In genomic region chr10:114252883-114253282, GRCh38 we compare ENCODE assay signal across 18 cellular contexts. TPM values are rescaled to one million over a fixed set of nuclear protein-coding genes. Genes with fewer than 3 reads are reported as not detected.
"Had no signal": no experiment of that assay in that cellular context is flagged by ENCODE, and none has a peak within 500 bp of the region (broad histone marks: within the 10 kb centered on the region; RNA-seq: fewer than 3 reads in every experiment).

No MANE protein-coding gene starts in this region.

- H3K27ac Mint-ChIP-seq: memory B cell had no signal

- H3K4me3 Mint-ChIP-seq: immature natural killer cell; memory B cell; natural killer cell treated with Interleukin-12 subunit alpha and Interleukin-12 subunit beta and Interleukin-15 and Interleukin-18, amount 100 ng/mL, for 72 hours; neural progenitor cell had no signal

- H3K9me3 Mint-ChIP-seq: immature natural killer cell; natural killer cell treated with Interleukin-12 subunit alpha and Interleukin-12 subunit beta and Interleukin-15 and Interleukin-18, amount 100 ng/mL, for 72 hours had no signal

- H3K4me1 Mint-ChIP-seq: memory B cell had no signal

- H3K36me3 Mint-ChIP-seq: immature natural killer cell; natural killer cell treated with Interleukin-12 subunit alpha and Interleukin-12 subunit beta and Interleukin-15 and Interleukin-18, amount 100 ng/mL, for 72 hours; neural progenitor cell had no signal

- ATAC-seq: left lung; lower lobe of right lung; natural killer cell treated with Interleukin-12 subunit alpha and Interleukin-12 subunit beta and Interleukin-15 and Interleukin-18, amount 100 ng/mL, for 72 hours had no signal

- DNase-seq: dermis blood vessel endothelial cell; esophagus squamous epithelium; foreskin fibroblast; immature natural killer cell; left lung; lower lobe of right lung; midbrain; nucleus accumbens; ovary; stimulated activated CD4-positive, alpha-beta T cell treated with anti-CD3 and anti-CD28 coated beads, Interleukin-2, amount 100 ng/mL, for 48 hours; stimulated activated naive CD4-positive, alpha-beta T cell treated with Interleukin-2 at 50 U/mL for 16 hours; upper lobe of left lung; uterus had no signal

RNA-seq across cellular contexts. Expression of gene VWA2, which starts 13.8 kb away (rescaled TPM):
- total RNA-seq: dermis blood vessel endothelial cell; natural killer cell treated with Interleukin-12 subunit alpha and Interleukin-12 subunit beta and Interleukin-15 and Interleukin-18, amount 100 ng/mL, for 72 hours; posterior vena cava; right atrium auricular region had no signal
